In the genomic region with DNA sequence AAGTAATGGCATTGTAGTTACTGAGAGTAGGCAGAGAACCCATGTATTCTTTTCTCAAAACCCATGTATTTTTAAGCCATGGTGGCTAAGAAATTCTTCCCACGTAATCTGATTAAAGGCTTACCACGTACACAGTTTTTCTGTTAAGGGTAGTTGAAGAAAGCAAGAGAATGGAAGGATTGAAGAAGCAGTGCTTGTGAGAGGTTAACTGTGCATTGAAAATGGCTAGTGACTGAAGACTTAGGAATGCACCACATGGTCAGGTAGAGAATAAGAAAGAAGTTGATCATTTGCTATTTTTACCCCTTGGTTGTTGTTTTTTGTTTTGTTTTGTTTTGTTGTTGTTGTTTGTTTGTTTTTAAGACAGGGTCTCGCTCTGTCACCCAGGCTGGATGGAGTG, we compare ENCODE assay signal across 27 cellular contexts.
"Had no signal": no experiment of that assay in that cellular context is flagged by ENCODE, and none has a peak within 500 bp of the region (broad histone marks: within the 10 kb centered on the region; RNA-seq: fewer than 3 reads in every experiment).

No MANE protein-coding gene starts in this region.

- H3K27me3 ChIP-seq: left lung, neutrophil, stomach, testis, thyroid gland, transverse colon, upper lobe of left lung, vagina had no signal

- H3K36me3 ChIP-seq: left lung, lower lobe of right lung, neutrophil, stomach, thyroid gland, transverse colon, upper lobe of left lung, vagina had no signal

- H3K4me3 ChIP-seq: left lung, lower lobe of right lung, psoas muscle, skin epidermis, stomach, testis, thyroid gland, transverse colon, upper lobe of left lung, vagina had no signal

- H3K9me3 ChIP-seq: left lung, lower lobe of right lung, neutrophil, psoas muscle, stomach, testis, thyroid gland, transverse colon, upper lobe of left lung, vagina had no signal

- DNase-seq: immature natural killer cell; kidney; left colon; left lung; lower lobe of right lung; mammary epithelial cell; mesenchymal stem cell; naive thymus-derived CD8-positive, alpha-beta T cell; occipital lobe; psoas muscle; right cardiac atrium; stimulated activated CD4-positive, alpha-beta T cell treated with anti-CD3 and anti-CD28 coated beads, Interleukin-12 subunit alpha, Interleukin-12 subunit beta, amount 100 ng/mL, for 4 hours; stimulated activated CD4-positive, alpha-beta T cell treated with anti-CD3 and anti-CD28 coated beads, Interleukin-15, amount 100 ng/mL, for 24 hours; stimulated activated CD4-positive, alpha-beta T cell treated with anti-CD3 and anti-CD28 coated beads, Interleukin-2, amount 100 ng/mL, for 24 hours; stimulated activated CD4-positive, alpha-beta T cell treated with anti-CD3 and anti-CD28 coated beads, Interleukin-4, amount 100 ng/mL, for 1 hour; stimulated activated naive B cell treated with anti-CD40 and anti-IgM and Interleukin-4, amounts not matched to agents 10 μg/mL and 1 μg/mL and 100 μg/mL, for 72 hours; stimulated activated naive CD8-positive, alpha-beta T cell treated with anti-CD3 and anti-CD28 coated beads, Interleukin-15, Interleukin-2, amounts not matched to agents 100 U/mL and 50 U/mL, for 24 hours; stomach; testis; thyroid gland; transverse colon had no signal

- H3K27ac ChIP-seq: left lung, lower lobe of right lung, neutrophil, parathyroid adenoma, psoas muscle, skin epidermis, stomach, testis, thyroid gland, transverse colon, upper lobe of left lung, vagina had no signal

- H3K4me1 ChIP-seq: left lung, lower lobe of right lung, parathyroid adenoma, psoas muscle, stomach, testis, thyroid gland, transverse colon, upper lobe of left lung, vagina had no signal

- ATAC-seq: left colon; left lung; lower lobe of right lung; naive thymus-derived CD8-positive, alpha-beta T cell; psoas muscle; right cardiac atrium; sciatic nerve; stimulated activated naive B cell treated with anti-CD40 and anti-IgM and Interleukin-4, amounts not matched to agents 10 μg/mL and 1 μg/mL and 100 μg/mL, for 72 hours; stimulated activated naive CD8-positive, alpha-beta T cell treated with anti-CD3 and anti-CD28 coated beads, Interleukin-15, Interleukin-2, amounts not matched to agents 100 U/mL and 50 U/mL, for 24 hours had no signal
